In the genomic region with DNA sequence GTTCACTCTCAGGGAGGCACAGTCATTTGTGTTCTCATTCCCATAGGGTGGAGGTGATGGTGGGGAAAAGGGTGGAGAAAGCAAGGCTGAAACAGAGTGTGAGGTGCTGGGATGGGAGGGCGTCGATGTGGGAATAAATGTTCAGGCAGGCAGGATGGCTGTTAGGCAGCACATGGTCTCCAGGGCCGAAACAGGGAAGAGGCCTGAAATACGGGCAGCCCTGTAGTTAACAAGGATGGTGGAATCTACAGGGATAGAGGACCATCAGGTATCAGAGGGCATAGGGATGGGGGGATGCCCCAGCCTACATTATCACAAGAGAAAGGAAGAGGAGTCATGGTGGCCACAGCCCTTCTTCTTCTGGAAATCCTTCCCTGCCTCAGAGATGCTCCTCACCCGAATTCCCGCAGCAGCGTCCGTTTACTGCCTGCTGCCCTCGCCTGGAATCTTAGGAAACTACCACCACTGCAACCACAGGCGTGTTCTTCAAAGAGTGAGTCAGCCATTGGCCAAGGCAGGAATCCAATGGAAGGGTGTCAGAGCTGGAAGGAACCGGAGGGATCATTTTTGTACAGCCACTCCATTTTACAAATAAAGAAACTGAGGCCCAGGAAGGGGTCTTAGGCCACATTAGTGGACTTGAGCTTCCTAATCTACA, we compare ENCODE assay signal across 7 cellular contexts. TPM values are rescaled to one million over a fixed set of nuclear protein-coding genes. Genes with fewer than 3 reads are reported as not detected.
A peak's percentile ranks its signal among the peaks of the same experiment; 100 is the strongest.
DNase-seq lines count a peak whose midpoint lies in the region; ATAC-seq, FAIRE-seq and TF ChIP-seq lines count a peak whose summit lies in the region.

No MANE protein-coding gene starts in this region.

- CTCF ChIA-PET in RWPE1 (lab: Yijun Ruan, JAX) = interaction anchor here (0.6 to 0.9 kb wide), 4 partner anchors 11 to 248 kb away, joined by 3 to 4 read pairs (median 4); no protein-coding TSS in a partner anchor

- H3K27ac ChIP-seq in RWPE1 = no peak overlapping the region

- peak; percentile 54; the same call in 1 of the 2 replicates for TF ChIP-seq CTCF in RWPE1 (conservative IDR thresholded peaks at IDR 0.05; ENCODE audit: low read depth)
- peak; percentile 73 for TF ChIP-seq CTCF in fibroblast of pulmonary artery (IDR thresholded peaks at IDR 0.05; ENCODE audit: low read length, missing control alignments)

- peak; percentile 87 for DNase-seq in HCEC 1CT
- peak; percentile 69 for DNase-seq in RWPE1 (ENCODE audit: low spot score)
- DNase-seq in fibroblast of pulmonary artery (ENCODE audit: low read depth) = peak; percentile 85
- peak; percentile 68 for DNase-seq in occipital lobe (lab: John Stamatoyannopoulos, UW)
- DNase-seq in GM12891 (ENCODE audit: insufficient read length, low spot score) = no peak

- FAIRE-seq in GM12891 (lab: Jason Lieb, UNC) = no peak

- TF ChIP-seq POLR2A in GM12891 (IDR thresholded peaks at IDR 0.05; ENCODE audit: low read depth, low read length) = no peak

- POLR2A ChIA-PET in RWPE1 (lab: Yijun Ruan, JAX; ENCODE audit: low non-redundant PET) = no interaction called here

- ATAC-seq in HG03565 (IDR thresholded peaks at IDR 0.05; ENCODE audit: unreplicated experiment) (no peak), HG02623 (IDR thresholded peaks at IDR 0.05; ENCODE audit: unreplicated experiment) (no peak)

- H3K4me3 ChIP-seq in fibroblast of pulmonary artery (replicated peaks; ENCODE audit: low read depth, low read length) = no peak overlapping the region

TF ChIP-seq in GM12891, 5 proteins besides CTCF, POLR2A, EP300 and RAD21:
- TF ChIP-seq PAX5 (IDR thresholded peaks at IDR 0.05; ENCODE audit: insufficient read depth, low read length, severe bottlenecking) (no peak), POU2F2 (IDR thresholded peaks at IDR 0.05; ENCODE audit: low read depth, low read length) (no peak), TAF1 (IDR thresholded peaks at IDR 0.05; ENCODE audit: low read depth, low read length) (no peak), POLR2AphosphoS5 (IDR thresholded peaks at IDR 0.05; ENCODE audit: low read depth, low read length) (no peak), SPI1 (IDR thresholded peaks at IDR 0.05; ENCODE audit: low read depth, low read length) (no peak)

RNA-seq across cellular contexts. Expression of a gene that starts 49.7 kb away (rescaled TPM):
- 15.9 TPM for total RNA-seq in occipital lobe
- 0.08 TPM for polyA plus RNA-seq in GM12891 (2012; ENCODE audit: low read depth, missing spikeins)
